ENCODE assay signal across 21 cellular contexts in the genomic region with DNA sequence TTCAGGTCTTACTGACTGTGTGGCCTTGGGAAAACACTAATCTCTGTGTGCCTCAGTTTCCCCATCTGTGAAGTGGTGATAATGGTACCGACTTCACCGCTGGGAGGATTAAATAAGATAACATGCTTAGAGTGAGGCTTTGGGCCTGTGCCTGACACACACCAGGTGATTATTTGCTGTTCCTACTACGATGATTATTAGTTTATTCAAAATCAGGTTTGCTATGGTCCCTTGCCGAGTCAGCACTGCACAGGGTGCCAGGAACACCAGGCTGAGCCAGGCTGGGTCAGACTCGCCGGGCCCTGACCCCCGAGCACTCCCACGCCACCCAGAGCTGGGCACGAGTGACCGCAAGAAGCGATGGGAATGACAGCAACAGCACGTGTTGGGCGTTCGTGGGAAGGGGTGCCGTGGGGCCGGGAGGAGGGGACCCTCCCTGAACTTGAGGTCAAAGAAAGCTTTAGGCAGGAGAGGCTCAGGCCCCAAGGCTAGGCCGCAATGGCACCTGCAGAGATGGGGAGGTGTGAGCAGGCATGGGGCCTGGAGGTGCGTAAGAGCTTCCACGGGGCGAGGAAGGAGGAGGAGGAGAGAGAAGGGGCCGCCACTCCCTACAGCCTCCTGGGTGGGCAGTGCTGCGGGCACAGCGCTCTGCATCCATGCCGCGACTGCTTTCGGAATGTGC.
DNase-seq lines count a peak whose midpoint lies in the region; ATAC-seq, FAIRE-seq and TF ChIP-seq lines count a peak whose summit lies in the region.
"Had no signal": no experiment of that assay in that cellular context is flagged by ENCODE, and none has a peak within 500 bp of the region (broad histone marks: within the 10 kb centered on the region; RNA-seq: fewer than 3 reads in every experiment).

No MANE protein-coding gene starts in this region.

- FAIRE-seq in kidney (lab: Jason Lieb, UNC) = no peak
- FAIRE-seq: G401.6, H54 had no signal

- no peak overlapping the region for H3K4me3 Mint-ChIP-seq in H9
- H3K4me3 Mint-ChIP-seq: B cell; CD4-positive, alpha-beta T cell had no signal

- no peak for TF ChIP-seq POLR2A in sigmoid colon (IDR thresholded peaks at IDR 0.05)

- H3K79me1 ChIP-seq in H9 (ENCODE audit: insufficient read depth, low read depth, low read length, poor library complexity, severe bottlenecking) = no peaks in the 10 kb centered on the region

- H2BK20ac ChIP-seq in H9 (ENCODE audit: low read depth, low read length, poor library complexity, severe bottlenecking) = no peak overlapping the region

- H3K36me3 Mint-ChIP-seq in H9 (ENCODE audit: insufficient read depth in 1 of 3, low read depth in 3 of 3) = no peaks in the 10 kb centered on the region; a peak in 1 of 7 replicates

- H3K4me2 ChIP-seq in H9 (ENCODE audit: insufficient read depth, insufficient read length, low read length) = no peak overlapping the region

- H3K9me3 ChIP-seq in H9 (ENCODE audit: control insufficient read depth, low read depth, low read length) (no peaks in the 10 kb centered on the region), kidney (ENCODE audit: control insufficient read depth in 1 of 2, low read length in 2 of 2) (no peaks in the 10 kb centered on the region), sigmoid colon (no peaks in the 10 kb centered on the region)

- no peak overlapping the region for H2BK15ac ChIP-seq in H9 (ENCODE audit: low read depth, low read length)

- no peaks in the 10 kb centered on the region for H3K79me2 ChIP-seq in H9 (ENCODE audit: insufficient read depth, low read length)

- no peak overlapping the region for H2BK120ac ChIP-seq in H9 (ENCODE audit: low read depth, low read length, poor library complexity, severe bottlenecking)

- H3K14ac ChIP-seq in H9 (ENCODE audit: insufficient read depth, low read length) = peak overlapping the region; percentile 41; the same call in 1 of the 2 replicates

- TF ChIP-seq CTCF in H9 (conservative IDR thresholded peaks at IDR 0.05) (no peak), kidney (IDR thresholded peaks at IDR 0.05; ENCODE audit: borderline replicate concordance, extremely low read depth, insufficient read depth) (no peak), sigmoid colon (IDR thresholded peaks at IDR 0.05) (no peak)

- H3K23me2 ChIP-seq in H9 (ENCODE audit: insufficient read length, low read depth, low read length, poor library complexity, severe bottlenecking) = peaks cover 2% of the 10 kb centered on the region

- H4K8ac ChIP-seq in H9 (replicated peaks; ENCODE audit: insufficient read length, low read depth, low read length) = no peak overlapping the region

- no peak overlapping the region for H3K27ac ChIP-seq in H9 (ENCODE audit: insufficient read length, low read depth, low read length)
- H3K27ac ChIP-seq in kidney (ENCODE audit: low read depth in 2 of 2, low read length in 2 of 2) = no peak overlapping the region
- H3K27ac ChIP-seq in sigmoid colon = no peak overlapping the region
- H3K27ac ChIP-seq: 22Rv1 had no signal

- H3K4me3 ChIP-seq in kidney (ENCODE audit: low read length in 2 of 2) = no peak overlapping the region
- no peak overlapping the region for H3K4me3 ChIP-seq in sigmoid colon

- peaks cover 27% of the 10 kb centered on the region for H3K27me3 Mint-ChIP-seq in H9 (ENCODE audit: low read depth)
- H3K27me3 Mint-ChIP-seq: B cell; CD4-positive, alpha-beta T cell had no signal

- H4K91ac ChIP-seq in H9 (ENCODE audit: insufficient read length, low read depth, low read length) = no peak overlapping the region

- H3K23ac ChIP-seq in H9 (ENCODE audit: insufficient read length, low read depth, low read length) = no peak overlapping the region

- no peaks in the 10 kb centered on the region for H3K4me1 ChIP-seq in H9 (ENCODE audit: insufficient read depth, low read length)
- no peaks in the 10 kb centered on the region for H3K4me1 ChIP-seq in kidney (ENCODE audit: control insufficient read depth in 1 of 2, insufficient read depth in 1 of 2, low read depth in 1 of 2, low read length in 2 of 2)
- H3K4me1 ChIP-seq in sigmoid colon = peaks cover 0 to 9% (median 3%) of the 10 kb centered on the region in 4 donors

- H3K36me3 ChIP-seq in kidney (ENCODE audit: control insufficient read depth in 1 of 2, insufficient read depth in 2 of 2, low read length in 2 of 2) (no peaks in the 10 kb centered on the region), sigmoid colon (no peaks in the 10 kb centered on the region)

- H2BK5ac ChIP-seq in H9 (ENCODE audit: insufficient read length, low read length) = no peak overlapping the region

- no peak overlapping the region for H4K5ac ChIP-seq in H9 (ENCODE audit: insufficient read length, low read depth, low read length)

- no peak overlapping the region for H3T11ph ChIP-seq in H9 (ENCODE audit: low read length)

- H3K27me3 ChIP-seq in H9 (ENCODE audit: insufficient read depth, low read length) = no peaks in the 10 kb centered on the region
- H3K27me3 ChIP-seq in sigmoid colon = peaks cover 0 to 22% (median 0%) of the 10 kb centered on the region in 3 donors

- no peak for ATAC-seq in Right ventricle myocardium inferior
- ATAC-seq in left cardiac atrium = no peak

- no peak overlapping the region for H3K18ac ChIP-seq in H9 (ENCODE audit: insufficient read length, low read depth, low read length)

- no peak overlapping the region for H3K4ac ChIP-seq in H9 (ENCODE audit: low read depth, low read length)

- intact Hi-C loops in Right ventricle myocardium inferior (cut with DNase I) = no loop called here
- intact Hi-C loops in left cardiac atrium (cut with DNase I) = no loop called here
- intact Hi-C loops in kidney (cut with DNase I) = no loop called here
- intact Hi-C loops in sigmoid colon (cut with DNase I) = no loop called here

- no peaks in the 10 kb centered on the region for H4K20me1 ChIP-seq in H9 (ENCODE audit: control insufficient read depth, insufficient read depth, insufficient read length)

- WGBS in H9 (ENCODE audit: extremely low coverage, insufficient read length, low lambda C conversion rate) = no CpG with 5 or more reads among the region's 26 CpGs
- WGBS in sigmoid colon, 2 donors = 92% methylated on average over 26 of the region's 26 CpGs

- no peak for TF ChIP-seq EP300 in sigmoid colon (IDR thresholded peaks at IDR 0.05)

- H3K4me1 Mint-ChIP-seq in H9 = no peaks in the 10 kb centered on the region

- H3K9ac ChIP-seq in H9 (ENCODE audit: extremely low read depth, insufficient read length, low read length) (no peak overlapping the region), kidney (ENCODE audit: low read length in 2 of 2) (no peak overlapping the region)

- no peak overlapping the region for H3K27ac Mint-ChIP-seq in H9
- H3K27ac Mint-ChIP-seq: B cell; CD4-positive, alpha-beta T cell had no signal

- H2AK5ac ChIP-seq in H9 (ENCODE audit: insufficient read length, low read length) = no peak overlapping the region

- DNase-seq in Right ventricle myocardium inferior (ENCODE audit: missing footprints) (peak; percentile 66), left cardiac atrium (no peak), H9 (no peak), kidney (peak; percentile 51), sigmoid colon (peak; percentile 48), NCI-H1930 (lab: John Stamatoyannopoulos, UW) (no peak), dermis blood vessel endothelial cell (no peak)
- DNase-seq in activated T-cell treated with anti-CD3 and anti-CD28 coated beads, Interleukin-2, amount 50 U/mL, for 48 hours = no peak
- DNase-seq: CD4-positive, alpha-beta T cell; DMS53; KBM-7; MM.1S; NCI-H2081; NCI-H2227 treated with DMSO at 0.1 percent for 48 hours; NCI-H526 treated with DMSO at 0.1 percent for 48 hours; RPMI8226; SHP77 had no signal

- no peak overlapping the region for H2BK12ac ChIP-seq in H9 (ENCODE audit: insufficient read length, low read depth, low read length)

- H2AFZ ChIP-seq in H9 (ENCODE audit: low read length) = no peak overlapping the region

- H3K9me3 Mint-ChIP-seq in H9 = no peaks in the 10 kb centered on the region
- H3K9me3 Mint-ChIP-seq: CD4-positive, alpha-beta T cell had no signal

- H3K56ac ChIP-seq in H9 (ENCODE audit: insufficient read length, low read depth, low read length) = no peak overlapping the region

Comparison
In these comparisons a context has a peak if more than half of its experiments do, and no peak if none do; other contexts are left out.
1. DNase-seq: peak in Right ventricle myocardium inferior (single experiment), kidney (single experiment) and sigmoid colon (single experiment); none in left cardiac atrium (single experiment), H9 (single experiment), activated T-cell treated with anti-CD3 and anti-CD28 coated beads, Interleukin-2, amount 50 U/mL, for 48 hours (0 of 2), NCI-H1930 (0 of 2) and dermis blood vessel endothelial cell (single experiment).